ENCODE assay signal across 8 cellular contexts in genomic region chr1:172531412-172531811, GRCh38. TPM values are rescaled to one million over a fixed set of nuclear protein-coding genes. Genes with fewer than 3 reads are reported as not detected.
A peak's percentile ranks its signal among the peaks of the same experiment; 100 is the strongest.
DNase-seq lines count a peak whose midpoint lies in the region; ATAC-seq and TF ChIP-seq lines count a peak whose summit lies in the region.

No MANE protein-coding gene starts in this region.

- WGBS in aorta, 2 donors: 9 to 14% methylated on average over 2 of the region's 2 CpGs

- H3K9ac ChIP-seq in muscle layer of colon (ENCODE audit: low read length): peak overlapping the region; percentile 88

- H3K9me3 ChIP-seq in right atrium auricular region: no peaks in the 10 kb centered on the region
- H3K9me3 ChIP-seq in muscle layer of colon (ENCODE audit: low read length): no peaks in the 10 kb centered on the region
- no peaks in the 10 kb centered on the region for H3K9me3 ChIP-seq in aorta (ENCODE audit: control insufficient read depth, low read length)

- H3K27ac Mint-ChIP-seq in MCF 10A (ENCODE audit: low read depth, unreplicated experiment): peak overlapping the region; percentile 98

- no TSS peak for BruUV-seq in MCF 10A (replicated peaks; lab: Mats Ljungman, UMichigan)

- peaks cover 28% of the 10 kb centered on the region for H3K4me1 Mint-ChIP-seq in MCF 10A (ENCODE audit: insufficient read depth, unreplicated experiment)

- POLR2A ChIA-PET in MCF 10A (lab: Yijun Ruan, JAX): interaction anchor here (0.7 to 3.0 kb wide), 11 partner anchors 9 to 1584 kb away, joined by 3 to 57 read pairs (median 4); partner anchors contain the start of gene METTL13

- H3K4me1 ChIP-seq in right atrium auricular region (peaks cover 0 to 26% of the 10 kb centered on the region in 2 donors), muscle layer of colon (ENCODE audit: insufficient read depth, low read length) (peaks cover 24% of the 10 kb centered on the region), aorta (ENCODE audit: control insufficient read depth in 1 of 2, insufficient read depth in 2 of 2, low read length in 2 of 2) (no peaks in the 10 kb centered on the region)

- intact Hi-C loops in left ventricle myocardium superior (cut with micrococcal nuclease): no loop called here
- intact Hi-C loops in MCF 10A (cut with micrococcal nuclease): loop anchor here (5.0 kb wide), 2 partner anchors 131 to 789 kb away; partner anchors contain the start of gene VAMP4
- intact Hi-C loops in aorta (cut with DNase I): no loop called here

- no peaks in the 10 kb centered on the region for H3K27me3 Mint-ChIP-seq in MCF 10A (ENCODE audit: insufficient read depth, unreplicated experiment)

- H3K36me3 Mint-ChIP-seq in MCF 10A (ENCODE audit: insufficient read depth, unreplicated experiment): no peaks in the 10 kb centered on the region

- no peak for ATAC-seq in left ventricle myocardium superior
- no peak for ATAC-seq in aorta (ENCODE audit: low FRiP score)
- no peak for ATAC-seq in GM21447 (IDR thresholded peaks at IDR 0.05; ENCODE audit: unreplicated experiment)

- H3K27ac ChIP-seq in right atrium auricular region (peak overlapping the region; percentile 95 to 97), muscle layer of colon (ENCODE audit: low read depth, low read length) (peak overlapping the region; percentile 82), aorta (ENCODE audit: low read depth in 1 of 2, low read length in 2 of 2) (peak overlapping the region in 1 of 2 donors; percentile 84)

- CTCF ChIA-PET in MCF 10A (lab: Yijun Ruan, JAX): interaction anchor here (0.7 to 1.3 kb wide), 7 partner anchors 29 to 232 kb away, joined by 3 to 5 read pairs (median 3); no protein-coding TSS in a partner anchor

- H3K4me3 Mint-ChIP-seq in MCF 10A (ENCODE audit: unreplicated experiment): peak overlapping the region; percentile 90

- DNase-seq in right atrium auricular region (ENCODE audit: low spot score): no peak
- DNase-seq in left ventricle myocardium superior: no peak
- no peak for DNase-seq in MCF 10A (ENCODE audit: unreplicated experiment)
- DNase-seq in aorta: no peak
- no peak for DNase-seq in stimulated activated CD4-positive, alpha-beta T cell treated with anti-CD3 and anti-CD28 coated beads, Interleukin-4, amount 100 ng/mL, for 4 hours
- DNase-seq in mucosa of gallbladder (ENCODE audit: low spot score): no peak

- no peak for TF ChIP-seq CTCF in right atrium auricular region (IDR thresholded peaks at IDR 0.05)
- no peak for TF ChIP-seq CTCF in MCF 10A (IDR thresholded peaks at IDR 0.05; ENCODE audit: unreplicated experiment)

- no peaks in the 10 kb centered on the region for H3K9me3 Mint-ChIP-seq in MCF 10A (ENCODE audit: unreplicated experiment)

- H3K36me3 ChIP-seq in right atrium auricular region (no peaks in the 10 kb centered on the region), muscle layer of colon (ENCODE audit: insufficient read depth, low read length) (no peaks in the 10 kb centered on the region), aorta (ENCODE audit: control insufficient read depth in 1 of 2, insufficient read depth in 2 of 2, low read length in 1 of 2) (no peaks in the 10 kb centered on the region)

- H3K27me3 ChIP-seq in right atrium auricular region (no peaks in the 10 kb centered on the region), muscle layer of colon (ENCODE audit: control insufficient read depth in 1 of 2, insufficient read depth in 2 of 2, low read length in 2 of 2) (no peaks in the 10 kb centered on the region), aorta (ENCODE audit: control insufficient read depth in 1 of 2, insufficient read depth in 2 of 2, low read length in 1 of 2) (no peaks in the 10 kb centered on the region)

- H3K4me3 ChIP-seq in right atrium auricular region: peak overlapping the region; percentile 78 to 86
- peak overlapping the region in 1 of 2 donors; percentile 93 for H3K4me3 ChIP-seq in muscle layer of colon (ENCODE audit: low read depth in 1 of 2, low read length in 2 of 2)
- peak overlapping the region; percentile 92 to 99 for H3K4me3 ChIP-seq in aorta (ENCODE audit: low read length in 2 of 2)

RNA-seq across cellular contexts. Expression of gene SUCO, which starts 1.5 kb away (rescaled TPM):
- total RNA-seq in right atrium auricular region: 10 to 100 TPM; 19.1 to 29.1 TPM
- 19.1 TPM for total RNA-seq in left ventricle myocardium superior
- total RNA-seq in MCF 10A (2022): 47.9 and 54.3 TPM in 2 replicates
- total RNA-seq in aorta: 10 to 100 TPM; 36.1 to 37.7 TPM
- polyA plus RNA-seq in aorta: 1 to 10 TPM; 7.4 to 9.6 TPM
- total RNA-seq in mucosa of gallbladder: 38.1 TPM
